ENCODE assay signal across 1 cellular context in genomic region chr4:55439023-55439422, GRCh38.
A peak's percentile ranks its signal among the peaks of the same experiment; 100 is the strongest.
TF ChIP-seq lines count a peak whose summit lies in the region.

No MANE protein-coding gene starts in this region.

TF ChIP-seq in HepG2, 621 proteins besides CTCF, POLR2A, EP300 and RAD21 (continued from another document):
- no peak for TF ChIP-seq PHF8 (CRISPR knock-in tag; IDR thresholded peaks at IDR 0.05)
- TF ChIP-seq SOX13 (IDR thresholded peaks at IDR 0.05) = no peak
- TF ChIP-seq SOX13 (CRISPR knock-in tag; conservative IDR thresholded peaks at IDR 0.05 in 1 of 2, IDR thresholded peaks at IDR 0.05 in 1 of 2) = peak in 1 of 2 experiments; percentile 77; a peak in 2 of 4 replicates
- no peak for TF ChIP-seq ZFP90 (CRISPR knock-in tag; IDR thresholded peaks at IDR 0.05; ENCODE audit: borderline replicate concordance)
- peak; percentile 44; the same call in 1 of the 2 replicates for TF ChIP-seq HNF4A (CRISPR knock-in tag; IDR thresholded peaks at IDR 0.05)
- TF ChIP-seq NR2F6 (IDR thresholded peaks at IDR 0.05) = peak; percentile 29
- no peak for TF ChIP-seq NR2F6 (CRISPR knock-in tag; IDR thresholded peaks at IDR 0.05)
- no peak for TF ChIP-seq DR1 (CRISPR knock-in tag; IDR thresholded peaks at IDR 0.05)
- TF ChIP-seq RCOR2 (CRISPR knock-in tag; IDR thresholded peaks at IDR 0.05) = 0 out of 2 replicates have a peak, but pooled peaks have one; percentile 5
- TF ChIP-seq KIAA2018 (CRISPR knock-in tag; IDR thresholded peaks at IDR 0.05; ENCODE audit: borderline replicate concordance) = no peak
- TF ChIP-seq ZNF841 (CRISPR knock-in tag; IDR thresholded peaks at IDR 0.05; ENCODE audit: borderline replicate concordance) = no peak
